In genomic region chr14:101583006-101583708, GRCh38 we compare ENCODE assay signal across 23 cellular contexts. TPM values are rescaled to one million over a fixed set of nuclear protein-coding genes. Genes with fewer than 3 reads are reported as not detected.
"Had no signal": no experiment of that assay in that cellular context is flagged by ENCODE, and none has a peak within 500 bp of the region (broad histone marks: within the 10 kb centered on the region; RNA-seq: fewer than 3 reads in every experiment).

No MANE protein-coding gene starts in this region.

- H3K36me3 Mint-ChIP-seq: activated CD8-positive, alpha-beta memory T cell treated with anti-CD3 and anti-CD28 coated beads, Interleukin-2, amount 10 ng/mL, durations not matched to agents 7 days and 5 days; activated naive CD8-positive, alpha-beta T cell had no signal

- H3K9ac ChIP-seq: KMS-11 had no signal

- H3K36me3 ChIP-seq: brain microvascular endothelial cell, SJCRH30 had no signal

- DNase-seq: activated B cell treated with CpG ODN at 0.5 μM for 24 hours; activated CD4-positive, alpha-beta T cell treated with anti-CD3 and anti-CD28 coated beads for 1 hour; activated CD4-positive, alpha-beta T cell treated with anti-CD3 and anti-CD28 coated beads, Interleukin-2, amount 10 ng/mL, durations not matched to agents 24 days and 14 days; activated CD4-positive, alpha-beta T cell treated with anti-CD3 and anti-CD28 coated beads, Interleukin-2, amount 50 U/mL, for 48 hours; activated CD8-positive, alpha-beta memory T cell treated with anti-CD3 and anti-CD28 coated beads, Interleukin-2, amount 10 ng/mL, durations not matched to agents 7 days and 5 days; activated effector memory CD4-positive, alpha-beta T cell treated with anti-CD3 and anti-CD28 coated beads, Interleukin-2, amount 50 U/mL, for 16 hours; activated naive CD4-positive, alpha-beta T cell treated with Interleukin-2 at 50 U/mL for 16 hours; activated T-cell treated with anti-CD3 and anti-CD28 coated beads, Interleukin-2, amount 50 U/mL, for 4 hours; brain microvascular endothelial cell; NCI-H1092 treated with DMSO at 0.1 percent for 48 hours; NCI-H1417 treated with DMSO at 0.1 percent for 48 hours; NCI-H2029 treated with DMSO at 0.1 percent for 48 hours; NCI-H345; NK-92 treated with Interleukin-12 subunit alpha and Interleukin-12 subunit beta, amount 100 ng/mL, for 24 hours; OCI-M1; RPMI8226; SJCRH30; SW 1271 had no signal

- H3K27me3 ChIP-seq: brain microvascular endothelial cell, SJCRH30 had no signal

- H3K4me3 Mint-ChIP-seq: activated B cell treated with CpG ODN at 0.5 μM for 24 hours; activated CD4-positive, alpha-beta T cell treated with anti-CD3 and anti-CD28 coated beads, Interleukin-2, amount 10 ng/mL, durations not matched to agents 24 days and 14 days; activated CD8-positive, alpha-beta memory T cell treated with anti-CD3 and anti-CD28 coated beads, Interleukin-2, amount 10 ng/mL, durations not matched to agents 7 days and 5 days; activated naive CD8-positive, alpha-beta T cell; activated T-cell treated with anti-CD3 and anti-CD28 coated beads, Interleukin-2, amount 50 U/mL, for 4 hours had no signal

- ATAC-seq: activated CD8-positive, alpha-beta memory T cell treated with anti-CD3 and anti-CD28 coated beads, Interleukin-2, amount 10 ng/mL, durations not matched to agents 7 days and 5 days; activated T-cell treated with anti-CD3 and anti-CD28 coated beads, Interleukin-2, amount 50 U/mL, for 4 hours; Panc1 had no signal

- H3K4me1 ChIP-seq: SJCRH30 had no signal

- H3K27me3 Mint-ChIP-seq: activated B cell treated with CpG ODN at 0.5 μM for 24 hours; activated naive CD8-positive, alpha-beta T cell had no signal

- H3K4me1 Mint-ChIP-seq: activated B cell treated with CpG ODN at 0.5 μM for 24 hours; activated CD4-positive, alpha-beta T cell treated with anti-CD3 and anti-CD28 coated beads, Interleukin-2, amount 10 ng/mL, durations not matched to agents 24 days and 14 days; activated CD8-positive, alpha-beta memory T cell treated with anti-CD3 and anti-CD28 coated beads, Interleukin-2, amount 10 ng/mL, durations not matched to agents 7 days and 5 days had no signal

- H3K4me2 ChIP-seq: KMS-11 had no signal

- H3K27ac ChIP-seq: brain microvascular endothelial cell, KMS-11, SJCRH30 had no signal

- H3K9me3 Mint-ChIP-seq: activated B cell treated with CpG ODN at 0.5 μM for 24 hours; activated CD4-positive, alpha-beta T cell treated with anti-CD3 and anti-CD28 coated beads, Interleukin-2, amount 10 ng/mL, durations not matched to agents 24 days and 14 days; activated T-cell treated with anti-CD3 and anti-CD28 coated beads, Interleukin-2, amount 50 U/mL, for 4 hours had no signal

- H3K27ac Mint-ChIP-seq: activated B cell treated with CpG ODN at 0.5 μM for 24 hours; activated CD4-positive, alpha-beta T cell treated with anti-CD3 and anti-CD28 coated beads, Interleukin-2, amount 10 ng/mL, durations not matched to agents 24 days and 14 days; activated CD8-positive, alpha-beta memory T cell treated with anti-CD3 and anti-CD28 coated beads, Interleukin-2, amount 10 ng/mL, durations not matched to agents 7 days and 5 days; activated naive CD8-positive, alpha-beta T cell had no signal

RNA-seq across cellular contexts. Expression of gene DIO3, which starts 21.9 kb away (rescaled TPM):
- total RNA-seq: activated B cell treated with CpG ODN at 0.5 μM for 24 hours; activated CD4-positive, alpha-beta T cell treated with anti-CD3 and anti-CD28 coated beads, Interleukin-2, amount 10 ng/mL, durations not matched to agents 24 days and 14 days; activated CD8-positive, alpha-beta memory T cell treated with anti-CD3 and anti-CD28 coated beads, Interleukin-2, amount 10 ng/mL, durations not matched to agents 7 days and 5 days; activated T-cell treated with anti-CD3 and anti-CD28 coated beads, Interleukin-2, amount 50 U/mL, for 4 hours; MCF 10A; SJCRH30; T-helper 1 cell treated with Interleukin-12 subunit alpha and Interleukin-12 subunit beta and Interleukin-4 antibody, amounts not matched to agents 30 ng/mL and 1 ng/mL, for 36 hours had no signal
